Comparison of ENCODE assay signal across 1 cellular context in the genomic region with DNA sequence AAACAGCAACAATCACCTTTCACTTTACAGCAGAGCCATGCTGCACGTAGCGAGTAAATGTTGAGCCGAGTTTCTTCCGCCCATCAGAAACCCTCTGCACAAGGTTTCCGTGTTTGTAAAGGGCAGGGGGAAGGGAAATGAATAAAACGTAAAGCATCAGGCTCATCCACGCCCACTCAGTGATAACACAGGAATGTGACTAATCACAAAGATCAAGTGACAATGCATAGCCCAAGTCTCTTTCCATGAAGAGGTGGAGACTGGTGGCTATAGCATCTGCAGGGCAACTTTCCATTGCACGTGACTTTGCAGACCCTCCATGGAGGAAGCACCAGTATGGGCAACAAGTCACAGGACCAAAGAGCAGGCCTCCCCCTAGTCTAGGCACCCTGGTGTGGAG.
TF ChIP-seq lines count a peak whose summit lies in the region.

No MANE protein-coding gene starts in this region.

TF ChIP-seq in WTC11, 78 proteins besides CTCF, POLR2A, EP300 and RAD21 (continued from another document):
- TF ChIP-seq E2F1 (CRISPR knock-in tag; IDR thresholded peaks at IDR 0.05) (no peak), SMAD3 (CRISPR knock-in tag; IDR thresholded peaks at IDR 0.05; ENCODE audit: borderline replicate concordance) (no peak), ZNF219 (CRISPR knock-in tag; IDR thresholded peaks at IDR 0.05; ENCODE audit: borderline replicate concordance) (no peak)
- TF ChIP-seq, protein P1, sequence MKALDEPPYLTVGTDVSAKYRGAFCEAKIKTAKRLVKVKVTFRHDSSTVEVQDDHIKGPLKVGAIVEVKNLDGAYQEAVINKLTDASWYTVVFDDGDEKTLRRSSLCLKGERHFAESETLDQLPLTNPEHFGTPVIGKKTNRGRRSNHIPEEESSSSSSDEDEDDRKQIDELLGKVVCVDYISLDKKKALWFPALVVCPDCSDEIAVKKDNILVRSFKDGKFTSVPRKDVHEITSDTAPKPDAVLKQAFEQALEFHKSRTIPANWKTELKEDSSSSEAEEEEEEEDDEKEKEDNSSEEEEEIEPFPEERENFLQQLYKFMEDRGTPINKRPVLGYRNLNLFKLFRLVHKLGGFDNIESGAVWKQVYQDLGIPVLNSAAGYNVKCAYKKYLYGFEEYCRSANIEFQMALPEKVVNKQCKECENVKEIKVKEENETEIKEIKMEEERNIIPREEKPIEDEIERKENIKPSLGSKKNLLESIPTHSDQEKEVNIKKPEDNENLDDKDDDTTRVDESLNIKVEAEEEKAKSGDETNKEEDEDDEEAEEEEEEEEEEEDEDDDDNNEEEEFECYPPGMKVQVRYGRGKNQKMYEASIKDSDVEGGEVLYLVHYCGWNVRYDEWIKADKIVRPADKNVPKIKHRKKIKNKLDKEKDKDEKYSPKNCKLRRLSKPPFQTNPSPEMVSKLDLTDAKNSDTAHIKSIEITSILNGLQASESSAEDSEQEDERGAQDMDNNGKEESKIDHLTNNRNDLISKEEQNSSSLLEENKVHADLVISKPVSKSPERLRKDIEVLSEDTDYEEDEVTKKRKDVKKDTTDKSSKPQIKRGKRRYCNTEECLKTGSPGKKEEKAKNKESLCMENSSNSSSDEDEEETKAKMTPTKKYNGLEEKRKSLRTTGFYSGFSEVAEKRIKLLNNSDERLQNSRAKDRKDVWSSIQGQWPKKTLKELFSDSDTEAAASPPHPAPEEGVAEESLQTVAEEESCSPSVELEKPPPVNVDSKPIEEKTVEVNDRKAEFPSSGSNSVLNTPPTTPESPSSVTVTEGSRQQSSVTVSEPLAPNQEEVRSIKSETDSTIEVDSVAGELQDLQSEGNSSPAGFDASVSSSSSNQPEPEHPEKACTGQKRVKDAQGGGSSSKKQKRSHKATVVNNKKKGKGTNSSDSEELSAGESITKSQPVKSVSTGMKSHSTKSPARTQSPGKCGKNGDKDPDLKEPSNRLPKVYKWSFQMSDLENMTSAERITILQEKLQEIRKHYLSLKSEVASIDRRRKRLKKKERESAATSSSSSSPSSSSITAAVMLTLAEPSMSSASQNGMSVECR (CRISPR knock-in tag; IDR thresholded peaks at IDR 0.05; ENCODE audit: borderline replicate concordance) = no peak
TF ChIP-seq in WTC11: peak in this region for 0.
